ENCODE assay signal across 8 cellular contexts in the genomic region with DNA sequence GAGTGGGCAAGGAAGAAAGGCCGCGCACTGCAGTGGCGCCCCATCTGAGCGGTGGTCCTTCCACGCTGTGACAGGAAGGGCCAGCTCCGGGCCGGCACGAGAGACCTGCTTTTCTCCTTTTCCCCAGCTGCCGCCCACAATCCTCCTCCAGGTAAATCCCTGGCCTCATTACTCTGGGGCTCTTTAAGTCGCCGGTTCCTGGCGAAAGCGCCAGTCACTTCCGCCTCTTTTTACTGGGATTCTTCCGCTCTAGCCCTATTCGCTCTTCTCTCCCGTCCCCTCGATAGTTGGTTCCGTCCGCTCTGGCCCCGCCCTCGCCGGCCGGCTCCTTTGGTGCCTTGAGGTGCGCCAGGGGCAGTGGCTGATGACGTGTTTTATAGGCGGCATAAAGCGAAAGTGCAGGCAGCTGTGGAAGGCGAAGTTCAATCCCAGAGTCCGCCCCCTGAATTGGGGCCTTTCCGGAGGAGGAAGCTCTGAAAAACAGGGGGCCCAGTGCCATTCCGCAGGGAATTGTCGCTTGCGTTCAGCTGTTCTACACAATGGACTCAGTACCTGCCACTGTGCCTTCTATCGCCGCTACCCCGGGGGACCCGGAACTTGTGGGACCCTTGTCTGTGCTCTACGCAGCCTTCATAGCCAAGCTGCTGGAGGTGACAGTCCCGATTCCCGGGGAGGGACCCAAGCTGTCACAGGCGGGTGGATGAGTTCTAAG. TPM values are rescaled to one million over a fixed set of nuclear protein-coding genes. Genes with fewer than 3 reads are reported as not detected.
A peak's percentile ranks its signal among the peaks of the same experiment; 100 is the strongest.
DNase-seq lines count a peak whose midpoint lies in the region; ATAC-seq and TF ChIP-seq lines count a peak whose summit lies in the region.

No MANE protein-coding gene starts in this region.

- H3K9me3 Mint-ChIP-seq in type B pancreatic cell, result no peaks in the 10 kb centered on the region

- TF ChIP-seq POLR2A in GM15510 (IDR thresholded peaks at IDR 0.05; ENCODE audit: borderline replicate concordance, extremely low read depth, insufficient read length), result peak; percentile 83

- H3K27me3 ChIP-seq in heart right ventricle, result no peaks in the 10 kb centered on the region

- no peaks in the 10 kb centered on the region for H3K27me3 Mint-ChIP-seq in type B pancreatic cell

- TF ChIP-seq CTCF in heart right ventricle (IDR thresholded peaks at IDR 0.05), result no peak
- TF ChIP-seq CTCF in type B pancreatic cell (conservative IDR thresholded peaks at IDR 0.05), result no peak

- peak overlapping the region; percentile 57 to 99 (median 94) for H3K27ac ChIP-seq in heart right ventricle

- peaks cover 12% of the 10 kb centered on the region for H3K36me3 Mint-ChIP-seq in type B pancreatic cell

- H3K36me3 ChIP-seq in heart right ventricle, result peaks cover 0 to 56% (median 8%) of the 10 kb centered on the region in 9 donors

- peak overlapping the region; percentile 57 to 96 (median 89) for H3K4me3 ChIP-seq in heart right ventricle

- DNase-seq in NCI-H146 treated with DMSO at 0.1 percent for 48 hours (lab: John Stamatoyannopoulos, UW; ENCODE audit: unreplicated experiment), result peak; percentile 98
- DNase-seq in T-helper 1 cell, result peak; percentile 94 to 98 (median 95)
- DNase-seq in amniotic stem cell (lab: John Stamatoyannopoulos, UW), result peak; percentile 97
- DNase-seq in heart right ventricle, result peak; percentile 97 to 98
- peak; percentile 98 for DNase-seq in pons (ENCODE audit: low spot score)
- DNase-seq in type B pancreatic cell (ENCODE audit: extremely low spot score, unreplicated experiment), result peak; percentile 97

- H3K4me3 Mint-ChIP-seq in type B pancreatic cell, result peak overlapping the region; percentile 94

- peaks cover 0 to 24% (median 16%) of the 10 kb centered on the region in 9 donors for H3K4me1 ChIP-seq in heart right ventricle

- WGBS in heart right ventricle, 2 donors, result 0% methylated on average over 42 of the region's 42 CpGs

- H3K4me1 Mint-ChIP-seq in type B pancreatic cell (ENCODE audit: unreplicated experiment), result peaks cover 22% of the 10 kb centered on the region

- intact Hi-C loops in heart right ventricle (cut with DNase I), result loop anchor here in 4 of 10 donors (1.0 to 10.0 kb wide), 3 partner anchors 68 to 71 kb away; a partner anchor contains a TSS

- H3K27ac Mint-ChIP-seq in type B pancreatic cell, result peak overlapping the region; percentile 96

- peak; percentile 97 for ATAC-seq in HG02884 (IDR thresholded peaks at IDR 0.05; ENCODE audit: unreplicated experiment)
- peak; percentile 99 to 100 (median 100) for ATAC-seq in heart right ventricle

- no peaks in the 10 kb centered on the region for H3K9me3 ChIP-seq in heart right ventricle

RNA-seq across cellular contexts. Expression of a gene that starts 26.2 kb away (rescaled TPM):
- total RNA-seq in heart right ventricle, result 10 to 100 TPM; 44.0 to 72.5 (median 59.0) TPM
- polyA plus RNA-seq in heart right ventricle, result 10 to 100 TPM; 22.8 to 33.8 TPM
- 55.2 and 78.6 TPM in 2 replicates for total RNA-seq in type B pancreatic cell (ENCODE audit: low replicate concordance)

RNA-seq across cellular contexts. Expression of a gene that starts 54.4 kb away (rescaled TPM):
- 1 to 10 TPM; 1.3 to 3.3 (median 1.8) TPM for total RNA-seq in heart right ventricle
- 1 to 10 TPM; 1.1 to 1.2 TPM for polyA plus RNA-seq in heart right ventricle
- 9.9 and 16.7 TPM in 2 replicates for total RNA-seq in type B pancreatic cell (ENCODE audit: low replicate concordance)

Comparison
In these comparisons a context has a peak if more than half of its experiments do, and no peak if none do; other contexts are left out.
1. Peak in every context shown above with its lines: DNase-seq, ATAC-seq, H3K4me3 ChIP-seq and H3K27ac ChIP-seq.